In the genomic region with DNA sequence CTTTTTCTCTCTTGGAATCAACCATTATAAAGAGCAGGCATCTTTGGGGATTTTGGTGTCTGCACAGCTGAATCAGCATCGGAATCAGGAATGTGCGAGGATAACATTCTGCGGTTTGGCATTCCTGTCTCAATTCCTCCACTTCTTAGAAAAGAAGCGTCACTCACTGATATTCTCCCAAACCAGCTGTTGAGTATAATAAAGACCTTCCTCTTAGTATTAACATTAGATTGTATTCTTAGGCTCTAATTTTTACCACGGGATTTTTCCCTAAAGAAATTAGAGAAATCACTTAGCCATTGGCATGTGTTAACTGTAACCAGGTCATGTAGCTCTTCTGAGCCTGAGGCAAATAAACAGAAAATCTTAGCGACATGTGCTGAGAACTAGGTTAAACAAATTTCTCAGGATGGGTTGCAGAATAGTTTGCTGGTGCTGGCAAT, we compare ENCODE assay signal across 14 cellular contexts.
DNase-seq lines count a peak whose midpoint lies in the region; ATAC-seq, FAIRE-seq and TF ChIP-seq lines count a peak whose summit lies in the region.
"Had no signal": no experiment of that assay in that cellular context is flagged by ENCODE, and none has a peak within 500 bp of the region (broad histone marks: within the 10 kb centered on the region; RNA-seq: fewer than 3 reads in every experiment).

No MANE protein-coding gene starts in this region.

- H3K36me3 Mint-ChIP-seq in astrocyte (ENCODE audit: low read depth, unreplicated experiment), result no peaks in the 10 kb centered on the region
- no peaks in the 10 kb centered on the region for H3K36me3 Mint-ChIP-seq in effector memory CD8-positive, alpha-beta T cell (ENCODE audit: insufficient read depth)
- H3K36me3 Mint-ChIP-seq: CD4-positive, alpha-beta memory T cell had no signal

- no peak overlapping the region for H3K4me3 Mint-ChIP-seq in astrocyte (ENCODE audit: unreplicated experiment)
- H3K4me3 Mint-ChIP-seq in effector memory CD8-positive, alpha-beta T cell, result no peak overlapping the region
- H3K4me3 Mint-ChIP-seq: CD4-positive, alpha-beta memory T cell had no signal

- peaks cover 3% of the 10 kb centered on the region for H3K4me1 ChIP-seq in astrocyte (ENCODE audit: insufficient read depth, low read length)
- peaks cover 43% of the 10 kb centered on the region for H3K4me1 ChIP-seq in skeletal muscle satellite cell (ENCODE audit: control insufficient read depth, insufficient read depth, low read length)

- H3K79me2 ChIP-seq in astrocyte (ENCODE audit: insufficient read depth, low read length), result no peaks in the 10 kb centered on the region

- peak overlapping the region; percentile 60 for H3K4me2 ChIP-seq in astrocyte (ENCODE audit: low read length)
- H3K4me2 ChIP-seq in skeletal muscle satellite cell (ENCODE audit: low read length), result peak overlapping the region; percentile 79

- H3K9me3 ChIP-seq in astrocyte (ENCODE audit: insufficient read depth, low read depth, low read length), result no peaks in the 10 kb centered on the region
- H3K9me3 ChIP-seq in skeletal muscle satellite cell (replicated peaks; ENCODE audit: low read length), result no peaks in the 10 kb centered on the region
- H3K9me3 ChIP-seq: neutrophil, upper lobe of left lung had no signal

- H3K27ac Mint-ChIP-seq in astrocyte (ENCODE audit: unreplicated experiment), result peak overlapping the region; percentile 70
- no peak overlapping the region for H3K27ac Mint-ChIP-seq in effector memory CD8-positive, alpha-beta T cell
- H3K27ac Mint-ChIP-seq: CD4-positive, alpha-beta memory T cell had no signal

- DNase-seq in ELR (ENCODE audit: low read depth) (peak; percentile 89), astrocyte (ENCODE audit: low read depth) (peak; percentile 81), Right ventricle myocardium superior (no peak), islet precursor cell (no peak), DMS 273 (lab: John Stamatoyannopoulos, UW; ENCODE audit: unreplicated experiment) (no peak), DMS53 treated with DMSO at 0.1 percent for 48 hours (lab: John Stamatoyannopoulos, UW; ENCODE audit: unreplicated experiment) (no peak)
- DNase-seq in effector memory CD8-positive, alpha-beta T cell, result no peak
- DNase-seq: activated T-cell treated with anti-CD3 and anti-CD28 coated beads, Interleukin-2, amount 50 U/mL, for 1 hour; CD4-positive, alpha-beta memory T cell; NCI-H1436 treated with DMSO at 0.1 percent for 48 hours had no signal

- H2AFZ ChIP-seq in astrocyte (ENCODE audit: low read depth, low read length), result no peak overlapping the region

- H3K9me3 Mint-ChIP-seq in astrocyte (ENCODE audit: unreplicated experiment), result peaks cover 4% of the 10 kb centered on the region
- no peaks in the 10 kb centered on the region for H3K9me3 Mint-ChIP-seq in effector memory CD8-positive, alpha-beta T cell
- H3K9me3 Mint-ChIP-seq: CD4-positive, alpha-beta memory T cell had no signal

- intact Hi-C loops in Right ventricle myocardium superior (cut with DNase I), result no loop called here

- no peaks in the 10 kb centered on the region for H3K27me3 Mint-ChIP-seq in astrocyte (ENCODE audit: low read depth, unreplicated experiment)
- H3K27me3 Mint-ChIP-seq in effector memory CD8-positive, alpha-beta T cell, result peaks cover 5 to 12% of the 10 kb centered on the region in 2 donors

- H3K27ac ChIP-seq in astrocyte (ENCODE audit: low read depth, low read length), result peak overlapping the region; percentile 62
- H3K27ac ChIP-seq: neutrophil, upper lobe of left lung had no signal

- peaks cover 18% of the 10 kb centered on the region for H3K4me1 Mint-ChIP-seq in astrocyte (ENCODE audit: low read depth, unreplicated experiment)
- no peaks in the 10 kb centered on the region for H3K4me1 Mint-ChIP-seq in effector memory CD8-positive, alpha-beta T cell (ENCODE audit: low read depth in 2 of 2)
- H3K4me1 Mint-ChIP-seq: CD4-positive, alpha-beta memory T cell had no signal

- FAIRE-seq in astrocyte (lab: Jason Lieb, UNC), result peak; percentile 95
- FAIRE-seq: TTC549 had no signal

- peak; percentile 88 for ATAC-seq in Right ventricle myocardium superior (ENCODE audit: poor library complexity)
- ATAC-seq in effector memory CD8-positive, alpha-beta T cell (replicated peaks), result no peak

- H3K4me3 ChIP-seq in astrocyte (ENCODE audit: insufficient read depth, low read depth, low read length), result no peak overlapping the region
- peak overlapping the region; percentile 52 for H3K4me3 ChIP-seq in skeletal muscle satellite cell (ENCODE audit: low read length)
- H3K4me3 ChIP-seq: upper lobe of left lung had no signal

- no peaks in the 10 kb centered on the region for H3K27me3 ChIP-seq in astrocyte (ENCODE audit: insufficient read depth, low read length)
- H3K27me3 ChIP-seq in skeletal muscle satellite cell (ENCODE audit: control insufficient read depth, insufficient read depth, low read length), result no peaks in the 10 kb centered on the region
- H3K27me3 ChIP-seq: upper lobe of left lung had no signal

- no peaks in the 10 kb centered on the region for H4K20me1 ChIP-seq in astrocyte (ENCODE audit: insufficient read depth, low read length)

- H3K9ac ChIP-seq in astrocyte (ENCODE audit: low read length) (peak overlapping the region; percentile 57), skeletal muscle satellite cell (ENCODE audit: low read depth, low read length) (peak overlapping the region; percentile 82)

- H3K36me3 ChIP-seq in astrocyte (ENCODE audit: insufficient read depth, low read length) (no peaks in the 10 kb centered on the region), skeletal muscle satellite cell (ENCODE audit: insufficient read depth, low read length) (no peaks in the 10 kb centered on the region)
- H3K36me3 ChIP-seq: neutrophil, upper lobe of left lung had no signal

- TF ChIP-seq CTCF in astrocyte (IDR thresholded peaks at IDR 0.05; ENCODE audit: insufficient read depth, low read depth, low read length), result no peak

Comparison
In these comparisons a context has a peak if more than half of its experiments do, and no peak if none do; other contexts are left out.
1. DNase-seq: peak in ELR (single experiment) and astrocyte (single experiment); none in Right ventricle myocardium superior (single experiment), islet precursor cell (single experiment), DMS 273 (single experiment), DMS53 treated with DMSO at 0.1 percent for 48 hours (single experiment) and effector memory CD8-positive, alpha-beta T cell (0 of 3).